Comparison of ENCODE assay signal across 8 cellular contexts in genomic region chr1:212488436-212489283, GRCh38. TPM values are rescaled to one million over a fixed set of nuclear protein-coding genes. Genes with fewer than 3 reads are reported as not detected.
A peak's percentile ranks its signal among the peaks of the same experiment; 100 is the strongest.
DNase-seq lines count a peak whose midpoint lies in the region; FAIRE-seq and TF ChIP-seq lines count a peak whose summit lies in the region.

No MANE protein-coding gene starts in this region.

- peak; percentile 32 to 40 for DNase-seq in activated T-cell treated with anti-CD3 and anti-CD28 coated beads, Interleukin-2, amount 50 U/mL, for 48 hours
- DNase-seq in activated T-cell treated with anti-CD3 and anti-CD28 coated beads, Interleukin-2, amount 50 U/mL, for 1 hour: no peak
- DNase-seq in HCEC 1CT (peak; percentile 18), NCI-H2107 treated with DMSO at 0.1 percent for 48 hours (lab: John Stamatoyannopoulos, UW; ENCODE audit: unreplicated experiment) (peak; percentile 44), mammary epithelial cell (peak; percentile 96), medulla oblongata (ENCODE audit: extremely low spot score) (peak; percentile 92), urothelium cell line (ENCODE audit: low spot score) (peak; percentile 14), COLO829 (ENCODE audit: low spot score) (no peak)

- WGBS in mammary epithelial cell (ENCODE audit: low coverage, missing lambda C conversion rate): 22% methylated on average over 4 of the region's 4 CpGs

- dilution Hi-C loops in mammary epithelial cell (cut with HindIII; ENCODE audit: low sequenced_read_pairs): loop anchor here (5.0 kb wide), 2 partner anchors 69 to 119 kb away; partner anchors contain the start of gene ATF3

- no peak for FAIRE-seq in urothelium cell line (lab: Jason Lieb, UNC)

- no peaks in the 10 kb centered on the region for H4K20me1 ChIP-seq in mammary epithelial cell (ENCODE audit: insufficient read depth, low read length)

- H2AFZ ChIP-seq in mammary epithelial cell (ENCODE audit: low read depth, low read length): peak overlapping the region; percentile 12

- no peak for TF ChIP-seq CTCF in mammary epithelial cell (conservative IDR thresholded peaks at IDR 0.05 in 1 of 2, IDR thresholded peaks at IDR 0.05 in 1 of 2; ENCODE audit: extremely low read depth in 1 of 2, insufficient read depth in 1 of 2, low read depth in 1 of 2, low read length in 2 of 2)

- CTCF ChIA-PET in mammary epithelial cell (lab: Charles Lee; ENCODE audit: low non-redundant PET): no interaction called here

- H3K4me3 ChIP-seq in mammary epithelial cell (replicated peaks in 1 of 3; ENCODE audit: insufficient read depth in 1 of 3, low read depth in 2 of 3, low read length in 3 of 3): no peak overlapping the region

- no peaks in the 10 kb centered on the region for H3K79me2 ChIP-seq in mammary epithelial cell (ENCODE audit: insufficient read depth, low read length)

- TSS peak; percentile 44 for BruUV-seq in mammary epithelial cell (replicated peaks; lab: Mats Ljungman, UMichigan)

- peak overlapping the region; percentile 1 for H3K9ac ChIP-seq in mammary epithelial cell (ENCODE audit: insufficient read depth, low read length)

- peak overlapping the region; percentile 33 for H3K27ac ChIP-seq in mammary epithelial cell (ENCODE audit: insufficient read depth, low read depth, low read length)

- H3K9me3 ChIP-seq in mammary epithelial cell (replicated peaks; ENCODE audit: insufficient read depth, low read length): no peaks in the 10 kb centered on the region

- intact Hi-C loops in mammary epithelial cell (cut with micrococcal nuclease): loop anchor here (1.0 kb wide), 1 partner anchor 71 kb away; no protein-coding TSS in a partner anchor

- H3K4me2 ChIP-seq in mammary epithelial cell (ENCODE audit: insufficient read depth, low read depth, low read length): no peak overlapping the region

- no peaks in the 10 kb centered on the region for H3K36me3 ChIP-seq in mammary epithelial cell (ENCODE audit: insufficient read depth, low read length)

- H3K27me3 ChIP-seq in mammary epithelial cell (ENCODE audit: insufficient read depth, low read length): no peaks in the 10 kb centered on the region

- in situ Hi-C loops in mammary epithelial cell (cut with MboI; ENCODE audit: low sequenced_read_pairs in 2 of 2): loop anchor here (5.0 to 25.0 kb wide), 4 partner anchors 69 to 499 kb away; partner anchors contain the start of gene ATF3 (in 1 of the 2)

- H3K4me1 ChIP-seq in mammary epithelial cell (ENCODE audit: insufficient read depth, low read length): peaks cover 24% of the 10 kb centered on the region

RNA-seq across cellular contexts. Expression of gene NENF, which starts 55.9 kb away (rescaled TPM):
- 10 to 100 TPM; 35.5 to 46.2 TPM for total RNA-seq in mammary epithelial cell
- 37.5 TPM for polyA plus RNA-seq in mammary epithelial cell
- 8.3 TPM for polyA minus RNA-seq in mammary epithelial cell

Comparison
In these comparisons a context has a peak if more than half of its experiments do, and no peak if none do; other contexts are left out.
1. DNase-seq: peak in activated T-cell treated with anti-CD3 and anti-CD28 coated beads, Interleukin-2, amount 50 U/mL, for 48 hours (2 of 2), HCEC 1CT (single experiment), NCI-H2107 treated with DMSO at 0.1 percent for 48 hours (single experiment), mammary epithelial cell (single experiment), medulla oblongata (single experiment) and urothelium cell line (single experiment); none in activated T-cell treated with anti-CD3 and anti-CD28 coated beads, Interleukin-2, amount 50 U/mL, for 1 hour (single experiment) and COLO829 (single experiment).